ENCODE assay signal across 1 cellular context in genomic region chr17:74748529-74749261, GRCh38.
TF ChIP-seq lines count a peak whose summit lies in the region.

Gene NHERF1, plus strand, starts transcription at chr17:74748628. Its CDS starts 219 bp downstream, at chr17:74748847.

TF ChIP-seq in K562, 482 proteins besides CTCF, POLR2A, EP300 and RAD21 (continued from another document and continues in another):
- TF ChIP-seq SOX6 (IDR thresholded peaks at IDR 0.05): no peak
- peak; percentile 97 for TF ChIP-seq RBM25 (IDR thresholded peaks at IDR 0.05; ENCODE audit: low read depth, low read length, severe bottlenecking)
- no peak for TF ChIP-seq FOXK2 (conservative IDR thresholded peaks at IDR 0.05 in 1 of 2, IDR thresholded peaks at IDR 0.05 in 1 of 2; ENCODE audit: low read depth in 2 of 2)
- no peak for TF ChIP-seq BCLAF1 (IDR thresholded peaks at IDR 0.05; ENCODE audit: borderline replicate concordance in 1 of 2, control insufficient read depth in 1 of 2, low read depth in 2 of 2, low read length in 1 of 2)
- TF ChIP-seq NCOA2 (IDR thresholded peaks at IDR 0.05; ENCODE audit: partially characterized antibody in 2 of 2): no peak
- no peak for TF ChIP-seq MEIS2 (IDR thresholded peaks at IDR 0.05; ENCODE audit: partially characterized antibody)
- no peak for TF ChIP-seq NFIX (CRISPR knock-in tag; IDR thresholded peaks at IDR 0.05; ENCODE audit: low read depth)
- no peak for TF ChIP-seq FOXJ3 (CRISPR knock-in tag; IDR thresholded peaks at IDR 0.05)
- peak in 1 of 2 experiments; percentile 37; a peak in 2 of 4 replicates for TF ChIP-seq HDAC1 (IDR thresholded peaks at IDR 0.05)
- no peak for TF ChIP-seq ZNF740 (CRISPR knock-in tag; IDR thresholded peaks at IDR 0.05)
- TF ChIP-seq ZNF740 (tag; IDR thresholded peaks at IDR 0.05): no peak
- TF ChIP-seq ZNF764 (CRISPR knock-in tag; IDR thresholded peaks at IDR 0.05; ENCODE audit: low read depth): no peak
- TF ChIP-seq ZMIZ1 (IDR thresholded peaks at IDR 0.05; ENCODE audit: low read depth in 2 of 2, low read length in 2 of 2): no peak
- no peak for TF ChIP-seq XRCC3 (IDR thresholded peaks at IDR 0.05)
- no peak for TF ChIP-seq ZNF175 (CRISPR knock-in tag; IDR thresholded peaks at IDR 0.05; ENCODE audit: low read depth)
- no peak for TF ChIP-seq PHB2 (IDR thresholded peaks at IDR 0.05; ENCODE audit: low read depth)
- no peak for TF ChIP-seq NEUROD1 (IDR thresholded peaks at IDR 0.05; ENCODE audit: borderline replicate concordance, low read depth, low read length, partially characterized antibody)
- no peak for TF ChIP-seq BHLHE40 (IDR thresholded peaks at IDR 0.05; ENCODE audit: low read length)
- no peak for TF ChIP-seq TBL1XR1 (IDR thresholded peaks at IDR 0.05; ENCODE audit: low read length in 2 of 2)
- no peak for TF ChIP-seq CC2D1A (IDR thresholded peaks at IDR 0.05)
- TF ChIP-seq NFYB (IDR thresholded peaks at IDR 0.05; ENCODE audit: extremely low read depth, insufficient read length): peak; percentile 70
- no peak for TF ChIP-seq LEF1 (IDR thresholded peaks at IDR 0.05)
- no peak for TF ChIP-seq GTF2A2 (tag; IDR thresholded peaks at IDR 0.05)
- TF ChIP-seq ELF4 (CRISPR knock-in tag; IDR thresholded peaks at IDR 0.05): peak; percentile 50; the same call in 1 of the 2 replicates
- TF ChIP-seq SUPT5H (IDR thresholded peaks at IDR 0.05): peak; percentile 89
- no peak for TF ChIP-seq ZBED1 (IDR thresholded peaks at IDR 0.05)
- no peak for TF ChIP-seq SMC3 (conservative IDR thresholded peaks at IDR 0.05; ENCODE audit: insufficient read depth, low read depth, low read length)
- no peak for TF ChIP-seq ZNF518B (CRISPR knock-in tag; IDR thresholded peaks at IDR 0.05)
- no peak for TF ChIP-seq NR2C2 (CRISPR knock-in tag; IDR thresholded peaks at IDR 0.05)
- peak; percentile 24 for TF ChIP-seq NR2C2 (tag; IDR thresholded peaks at IDR 0.05)
- TF ChIP-seq SIN3A (IDR thresholded peaks at IDR 0.05; ENCODE audit: borderline replicate concordance in 2 of 2, control insufficient read depth in 1 of 2, low read depth in 2 of 2, low read length in 2 of 2): peak; percentile 14 to 18; a peak in 2 of 4 replicates
- TF ChIP-seq XRCC4 (IDR thresholded peaks at IDR 0.05; ENCODE audit: extremely low read depth, insufficient read depth, insufficient read length): no peak
- TF ChIP-seq TEAD2 (tag; IDR thresholded peaks at IDR 0.05): no peak
- no peak for TF ChIP-seq TRIM28 (IDR thresholded peaks at IDR 0.05)
- TF ChIP-seq USF1 (CRISPR knock-in tag; IDR thresholded peaks at IDR 0.05): no peak
- peak; percentile 60 to 78 for TF ChIP-seq MAZ (CRISPR knock-in tag; conservative IDR thresholded peaks at IDR 0.05 in 1 of 2, IDR thresholded peaks at IDR 0.05 in 1 of 2)
- no peak for TF ChIP-seq ARHGAP35 (IDR thresholded peaks at IDR 0.05; ENCODE audit: partially characterized antibody)
- no peak for TF ChIP-seq ZNF121 (CRISPR knock-in tag; conservative IDR thresholded peaks at IDR 0.05)
- TF ChIP-seq TEAD4 (IDR thresholded peaks at IDR 0.05; ENCODE audit: low read length): no peak
- TF ChIP-seq TEAD4 (CRISPR knock-in tag; IDR thresholded peaks at IDR 0.05; ENCODE audit: borderline replicate concordance): no peak
- no peak for TF ChIP-seq ZNF609 (CRISPR knock-in tag; IDR thresholded peaks at IDR 0.05; ENCODE audit: borderline replicate concordance)
- peak; percentile 96 for TF ChIP-seq RBFOX2 (IDR thresholded peaks at IDR 0.05; ENCODE audit: low read depth, low read length)
- no peak for TF ChIP-seq TCF7 (IDR thresholded peaks at IDR 0.05; ENCODE audit: borderline replicate concordance)
- TF ChIP-seq RB1 (IDR thresholded peaks at IDR 0.05; ENCODE audit: low read depth): peak; percentile 67; the same call in 1 of the 2 replicates
- no peak for TF ChIP-seq POLR2AphosphoS2 (IDR thresholded peaks at IDR 0.05; ENCODE audit: low read length)
- no peak for TF ChIP-seq NFRKB (IDR thresholded peaks at IDR 0.05; ENCODE audit: low read depth)
- no peak for TF ChIP-seq ZNF277 (CRISPR knock-in tag; IDR thresholded peaks at IDR 0.05; ENCODE audit: borderline replicate concordance)
- TF ChIP-seq PHF21A (IDR thresholded peaks at IDR 0.05; ENCODE audit: borderline replicate concordance, low read depth): no peak
- TF ChIP-seq PRMT5 (CRISPR knock-in tag; IDR thresholded peaks at IDR 0.05): no peak
- TF ChIP-seq NR2F6 (CRISPR knock-in tag; IDR thresholded peaks at IDR 0.05): no peak
- no peak for TF ChIP-seq SETDB1 (IDR thresholded peaks at IDR 0.05; ENCODE audit: low read length)
- peak; percentile 85 for TF ChIP-seq CTBP1 (IDR thresholded peaks at IDR 0.05; ENCODE audit: borderline replicate concordance)
- peak; percentile 6; the same call in 1 of the 2 replicates for TF ChIP-seq GABPA (tag; conservative IDR thresholded peaks at IDR 0.05; ENCODE audit: low read depth)
- no peak for TF ChIP-seq YY1 (IDR thresholded peaks at IDR 0.05; ENCODE audit: borderline replicate concordance in 1 of 3, control insufficient read depth in 1 of 3, extremely low read depth in 1 of 3, insufficient read depth in 3 of 3, insufficient read length in 1 of 3, insufficient replicate concordance in 2 of 3, low read depth in 1 of 3, low read length in 2 of 3)
- no peak for TF ChIP-seq NFATC3 (IDR thresholded peaks at IDR 0.05)
- no peak for TF ChIP-seq EWSR1 (IDR thresholded peaks at IDR 0.05; ENCODE audit: borderline replicate concordance, low read depth, partially characterized antibody)
- TF ChIP-seq DPF2 (IDR thresholded peaks at IDR 0.05): no peak
